In genomic region chr1:44835738-44836675, GRCh38 we compare ENCODE assay signal across 8 cellular contexts. TPM values are rescaled to one million over a fixed set of nuclear protein-coding genes. Genes with fewer than 3 reads are reported as not detected.
DNase-seq lines count a peak whose midpoint lies in the region; ATAC-seq and TF ChIP-seq lines count a peak whose summit lies in the region.

No MANE protein-coding gene starts in this region.

- H3K27ac ChIP-seq in esophagus squamous epithelium, result no peak overlapping the region

- peaks cover under 1 to 3% of the 10 kb centered on the region in 2 donors for H3K27me3 Mint-ChIP-seq in natural killer cell treated with Interleukin-12 subunit alpha and Interleukin-12 subunit beta and Interleukin-15 and Interleukin-18, amount 100 ng/mL, for 72 hours
- peaks cover under 1 to 5% of the 10 kb centered on the region in 2 donors for H3K27me3 Mint-ChIP-seq in stimulated activated naive B cell treated with anti-CD40 and anti-IgM and Interleukin-4, amounts not matched to agents 10 μg/mL and 1 μg/mL and 100 μg/mL, for 72 hours

- H3K36me3 ChIP-seq in esophagus squamous epithelium, result no peaks in the 10 kb centered on the region

- H3K4me3 Mint-ChIP-seq in natural killer cell treated with Interleukin-12 subunit alpha and Interleukin-12 subunit beta and Interleukin-15 and Interleukin-18, amount 100 ng/mL, for 72 hours, result no peak overlapping the region
- H3K4me3 Mint-ChIP-seq in stimulated activated naive B cell treated with anti-CD40 and anti-IgM and Interleukin-4, amounts not matched to agents 10 μg/mL and 1 μg/mL and 100 μg/mL, for 72 hours, result peak overlapping the region in 1 of 2 donors; percentile 38

- H3K4me3 ChIP-seq in AG09309 (ENCODE audit: control insufficient read depth, low read depth, low read length) (no peak overlapping the region), esophagus squamous epithelium (peak overlapping the region in 1 of 4 donors; percentile 24)
- H3K4me3 ChIP-seq in Jurkat, Clone E6-1 (ENCODE audit: low read length), result no peak overlapping the region

- no peaks in the 10 kb centered on the region for H3K9me3 ChIP-seq in esophagus squamous epithelium

- DNase-seq in AG09309 (ENCODE audit: low read depth) (peak; percentile 46), OCI-M1 (lab: John Stamatoyannopoulos, UW) (peak; percentile 89), activated T-cell treated with anti-CD3 and anti-CD28 coated beads for 24 hours (ENCODE audit: low read depth) (peak; percentile 79), esophagus squamous epithelium (lab: John Stamatoyannopoulos, UW) (no peak)
- peak; percentile 76 for DNase-seq in Jurkat, Clone E6-1 (ENCODE audit: low read depth, low spot score)
- DNase-seq in natural killer cell treated with Interleukin-12 subunit alpha and Interleukin-12 subunit beta and Interleukin-15 and Interleukin-18, amount 100 ng/mL, for 72 hours (ENCODE audit: low spot score), result peak; percentile 83
- DNase-seq in stimulated activated naive B cell treated with anti-CD40 and anti-IgM and Interleukin-4, amounts not matched to agents 10 μg/mL and 1 μg/mL and 100 μg/mL, for 72 hours, result peak; percentile 77

- H3K27me3 ChIP-seq in esophagus squamous epithelium, result no peaks in the 10 kb centered on the region

- peak; percentile 58 for ATAC-seq in GM18909 (IDR thresholded peaks at IDR 0.05; ENCODE audit: poor library complexity, unreplicated experiment)
- ATAC-seq in natural killer cell treated with Interleukin-12 subunit alpha and Interleukin-12 subunit beta and Interleukin-15 and Interleukin-18, amount 100 ng/mL, for 72 hours, result peak; percentile 87
- peak; percentile 98 to 99 for ATAC-seq in stimulated activated naive B cell treated with anti-CD40 and anti-IgM and Interleukin-4, amounts not matched to agents 10 μg/mL and 1 μg/mL and 100 μg/mL, for 72 hours (replicated peaks)

- H3K27ac Mint-ChIP-seq in natural killer cell treated with Interleukin-12 subunit alpha and Interleukin-12 subunit beta and Interleukin-15 and Interleukin-18, amount 100 ng/mL, for 72 hours, result peak overlapping the region in 1 of 2 donors; percentile 56
- peak overlapping the region; percentile 16 for H3K27ac Mint-ChIP-seq in stimulated activated naive B cell treated with anti-CD40 and anti-IgM and Interleukin-4, amounts not matched to agents 10 μg/mL and 1 μg/mL and 100 μg/mL, for 72 hours

- H3K4me1 ChIP-seq in esophagus squamous epithelium, result peaks cover 0 to 8% (median 0%) of the 10 kb centered on the region in 3 donors

- H3K4me1 Mint-ChIP-seq in natural killer cell treated with Interleukin-12 subunit alpha and Interleukin-12 subunit beta and Interleukin-15 and Interleukin-18, amount 100 ng/mL, for 72 hours (ENCODE audit: low read depth in 2 of 2), result peaks cover 0 to 3% of the 10 kb centered on the region in 2 donors
- peaks cover 21 to 25% of the 10 kb centered on the region in 2 donors for H3K4me1 Mint-ChIP-seq in stimulated activated naive B cell treated with anti-CD40 and anti-IgM and Interleukin-4, amounts not matched to agents 10 μg/mL and 1 μg/mL and 100 μg/mL, for 72 hours

- 56 to 63% methylated on average over 16 to 23 of the region's 23 CpGs for WGBS in esophagus squamous epithelium, 2 donors

- TF ChIP-seq POLR2A in esophagus squamous epithelium (IDR thresholded peaks at IDR 0.05), result no peak

- intact Hi-C loops in esophagus squamous epithelium (cut with DNase I), result loop anchor here (10.0 kb wide), 1 partner anchor 51 kb away; the partner anchor contains the start of gene BEST4

- H3K9me3 Mint-ChIP-seq in natural killer cell treated with Interleukin-12 subunit alpha and Interleukin-12 subunit beta and Interleukin-15 and Interleukin-18, amount 100 ng/mL, for 72 hours, result no peaks in the 10 kb centered on the region
- H3K9me3 Mint-ChIP-seq in stimulated activated naive B cell treated with anti-CD40 and anti-IgM and Interleukin-4, amounts not matched to agents 10 μg/mL and 1 μg/mL and 100 μg/mL, for 72 hours, result no peaks in the 10 kb centered on the region

- TF ChIP-seq CTCF in AG09309 (IDR thresholded peaks at IDR 0.05; ENCODE audit: control insufficient read depth, insufficient read depth, low read depth, low read length, missing control alignments) (peak; percentile 87), esophagus squamous epithelium (IDR thresholded peaks at IDR 0.05) (peak; percentile 62 to 87 (median 76))

- H3K36me3 Mint-ChIP-seq in natural killer cell treated with Interleukin-12 subunit alpha and Interleukin-12 subunit beta and Interleukin-15 and Interleukin-18, amount 100 ng/mL, for 72 hours, result no peaks in the 10 kb centered on the region
- no peaks in the 10 kb centered on the region for H3K36me3 Mint-ChIP-seq in stimulated activated naive B cell treated with anti-CD40 and anti-IgM and Interleukin-4, amounts not matched to agents 10 μg/mL and 1 μg/mL and 100 μg/mL, for 72 hours

RNA-seq across cellular contexts. Expression of gene PTCH2, which starts 7.0 kb away (rescaled TPM):
- polyA plus RNA-seq in Jurkat, Clone E6-1 (2012; ENCODE audit: insufficient read depth, insufficient read length), result 0.48 TPM
- under 1 TPM in 2 of 4 donors, not detected in 2; 0.09 to 0.19 TPM for total RNA-seq in esophagus squamous epithelium
- total RNA-seq in natural killer cell treated with Interleukin-12 subunit alpha and Interleukin-12 subunit beta and Interleukin-15 and Interleukin-18, amount 100 ng/mL, for 72 hours, result 1 to 10 TPM; 1.9 TPM

RNA-seq across cellular contexts. Expression of gene BTBD19, which starts 27.7 kb away (rescaled TPM):
- 0.65 TPM for polyA plus RNA-seq in Jurkat, Clone E6-1 (2012; ENCODE audit: insufficient read depth, insufficient read length)
- 1 to 10 TPM in 3 of 4 donors, under 1 TPM in 1; 0.68 to 5.3 (median 4.1) TPM for total RNA-seq in esophagus squamous epithelium
- total RNA-seq in natural killer cell treated with Interleukin-12 subunit alpha and Interleukin-12 subunit beta and Interleukin-15 and Interleukin-18, amount 100 ng/mL, for 72 hours, result 1 to 10 TPM; 1.7 to 6.4 TPM

RNA-seq across cellular contexts. Expression of gene DYNLT4, which starts 28.9 kb away (rescaled TPM):
- polyA plus RNA-seq in Jurkat, Clone E6-1 (2012; ENCODE audit: insufficient read depth, insufficient read length), result not detected
- not detected for total RNA-seq in esophagus squamous epithelium
- not detected for total RNA-seq in natural killer cell treated with Interleukin-12 subunit alpha and Interleukin-12 subunit beta and Interleukin-15 and Interleukin-18, amount 100 ng/mL, for 72 hours

RNA-seq across cellular contexts. Expression of gene PLK3, which starts 35.8 kb away (rescaled TPM):
- 8.9 TPM for polyA plus RNA-seq in Jurkat, Clone E6-1 (2012; ENCODE audit: insufficient read depth, insufficient read length)
- 10 to 100 TPM; 10.3 to 36.2 (median 30.7) TPM for total RNA-seq in esophagus squamous epithelium
- 10 to 100 TPM; 27.4 to 64.3 TPM for total RNA-seq in natural killer cell treated with Interleukin-12 subunit alpha and Interleukin-12 subunit beta and Interleukin-15 and Interleukin-18, amount 100 ng/mL, for 72 hours

RNA-seq across cellular contexts. Expression of gene BEST4, which starts 48.0 kb away (rescaled TPM):
- not detected for polyA plus RNA-seq in Jurkat, Clone E6-1 (2012; ENCODE audit: insufficient read depth, insufficient read length)
- total RNA-seq in esophagus squamous epithelium, result under 1 TPM in 1 of 4 donors, not detected in 3; 0.26 TPM
- total RNA-seq in natural killer cell treated with Interleukin-12 subunit alpha and Interleukin-12 subunit beta and Interleukin-15 and Interleukin-18, amount 100 ng/mL, for 72 hours, result under 1 TPM in 1 of 2 donors, not detected in 1; 0.47 TPM
